Comparison of ENCODE assay signal across 17 cellular contexts in genomic region chr17:13283606-13284005, GRCh38.
"Had no signal": no experiment of that assay in that cellular context is flagged by ENCODE, and none has a peak within 500 bp of the region (broad histone marks: within the 10 kb centered on the region; RNA-seq: fewer than 3 reads in every experiment).

No MANE protein-coding gene starts in this region.

- ATAC-seq: effector memory CD8-positive, alpha-beta T cell; foreskin keratinocyte; mucosa of descending colon; naive thymus-derived CD8-positive, alpha-beta T cell; right cardiac atrium had no signal

- H3K9me3 ChIP-seq: mucosa of descending colon, ovary, stomach, thoracic aorta, transverse colon had no signal

- H3K27me3 ChIP-seq: foreskin keratinocyte, ovary, stomach, transverse colon had no signal

- DNase-seq: effector memory CD8-positive, alpha-beta T cell; foreskin keratinocyte; kidney glomerular epithelial cell; mammary epithelial cell; mucosa of descending colon; naive thymus-derived CD8-positive, alpha-beta T cell; ovary; right cardiac atrium; small intestine; stimulated activated CD4-positive, alpha-beta T cell treated with anti-CD3 and anti-CD28 coated beads, Interleukin-12 subunit alpha, Interleukin-12 subunit beta, amount 100 ng/mL, for 4 hours; stimulated activated naive CD4-positive, alpha-beta T cell; stomach; substantia nigra; transverse colon had no signal

- H3K27ac ChIP-seq: foreskin keratinocyte, ovary, stomach, thoracic aorta, transverse colon had no signal

- H3K36me3 ChIP-seq: ovary, stomach, thoracic aorta, transverse colon had no signal

- H3K4me1 ChIP-seq: foreskin keratinocyte, stomach, transverse colon had no signal

- FAIRE-seq: colon, islet of Langerhans, small intestine had no signal

- H3K4me3 ChIP-seq: mucosa of descending colon, ovary, stomach, thoracic aorta, transverse colon had no signal
